Comparison of ENCODE assay signal across 10 cellular contexts in genomic region chr5:94577466-94578245, GRCh38. TPM values are rescaled to one million over a fixed set of nuclear protein-coding genes. Genes with fewer than 3 reads are reported as not detected.
DNase-seq lines count a peak whose midpoint lies in the region; ATAC-seq and TF ChIP-seq lines count a peak whose summit lies in the region.
"Had no signal": no experiment of that assay in that cellular context is flagged by ENCODE, and none has a peak within 500 bp of the region (broad histone marks: within the 10 kb centered on the region; RNA-seq: fewer than 3 reads in every experiment).

No MANE protein-coding gene starts in this region.

- peaks cover 55% of the 10 kb centered on the region for H3K4me1 Mint-ChIP-seq in activated CD4-positive, alpha-beta T cell treated with anti-CD3 and anti-CD28 coated beads, Interleukin-2, amount 10 ng/mL, durations not matched to agents 7 days and 5 days
- peaks cover 39% of the 10 kb centered on the region for H3K4me1 Mint-ChIP-seq in WTC11

- peak; percentile 22 for DNase-seq in activated CD4-positive, alpha-beta T cell treated with anti-CD3 and anti-CD28 coated beads, Interleukin-2, amount 10 ng/mL, durations not matched to agents 7 days and 5 days
- no peak for DNase-seq in activated CD4-positive, alpha-beta T cell treated with anti-CD3 and anti-CD28 coated beads for 48 hours
- DNase-seq in Jurkat, Clone E6-1 (ENCODE audit: low read depth, low spot score): peak; percentile 79
- no peak for DNase-seq in stimulated activated naive CD8-positive, alpha-beta T cell treated with anti-CD3 and anti-CD28 coated beads, Interleukin-15, Interleukin-2, amounts not matched to agents 100 U/mL and 50 U/mL, for 24 hours
- no peak for DNase-seq in DMS 273 (lab: John Stamatoyannopoulos, UW; ENCODE audit: unreplicated experiment)
- DNase-seq in SKM-1 (lab: John Stamatoyannopoulos, UW; ENCODE audit: unreplicated experiment): no peak
- DNase-seq in WTC11 (ENCODE audit: low spot score): no peak
- DNase-seq: NCI-H2107 had no signal

- H3K27me3 Mint-ChIP-seq in activated CD4-positive, alpha-beta T cell treated with anti-CD3 and anti-CD28 coated beads, Interleukin-2, amount 10 ng/mL, durations not matched to agents 7 days and 5 days: no peaks in the 10 kb centered on the region
- H3K27me3 Mint-ChIP-seq in WTC11 (ENCODE audit: low read depth): no peaks in the 10 kb centered on the region

- CTCF ChIA-PET in activated CD4-positive, alpha-beta T cell treated with anti-CD3 and anti-CD28 coated beads, Interleukin-2, amount 10 ng/mL, durations not matched to agents 7 days and 5 days (lab: Charles Lee): interaction anchor here (1.1 to 1.4 kb wide), 2 partner anchors 38 to 45 kb away, joined by 3 read pairs; no protein-coding TSS in a partner anchor
- CTCF ChIA-PET in WTC11 (lab: Charles Lee): no interaction called here

- H3K4me3 Mint-ChIP-seq in activated CD4-positive, alpha-beta T cell treated with anti-CD3 and anti-CD28 coated beads, Interleukin-2, amount 10 ng/mL, durations not matched to agents 7 days and 5 days: no peak overlapping the region
- H3K4me3 Mint-ChIP-seq in WTC11: no peak overlapping the region

- H3K27ac Mint-ChIP-seq in activated CD4-positive, alpha-beta T cell treated with anti-CD3 and anti-CD28 coated beads, Interleukin-2, amount 10 ng/mL, durations not matched to agents 7 days and 5 days: peak overlapping the region; percentile 79
- no peak overlapping the region for H3K27ac Mint-ChIP-seq in WTC11

- peak; percentile 70 for ATAC-seq in HG02642 (IDR thresholded peaks at IDR 0.05; ENCODE audit: poor library complexity, unreplicated experiment)
- ATAC-seq in stimulated activated naive CD8-positive, alpha-beta T cell treated with anti-CD3 and anti-CD28 coated beads, Interleukin-15, Interleukin-2, amounts not matched to agents 100 U/mL and 50 U/mL, for 24 hours: peak; percentile 23
- no peak for ATAC-seq in WTC11
- ATAC-seq: A549 had no signal

- POLR2A ChIA-PET in activated CD4-positive, alpha-beta T cell treated with anti-CD3 and anti-CD28 coated beads, Interleukin-2, amount 10 ng/mL, durations not matched to agents 7 days and 5 days (lab: Charles Lee): no interaction called here
- POLR2A ChIA-PET in WTC11 (lab: Charles Lee): no interaction called here

- no peak for TF ChIP-seq CTCF in WTC11 (IDR thresholded peaks at IDR 0.05)

- H3K4me3 ChIP-seq in Jurkat, Clone E6-1 (ENCODE audit: low read length): no peak overlapping the region
- H3K4me3 ChIP-seq: A549 had no signal

- H3K36me3 Mint-ChIP-seq in activated CD4-positive, alpha-beta T cell treated with anti-CD3 and anti-CD28 coated beads, Interleukin-2, amount 10 ng/mL, durations not matched to agents 7 days and 5 days (ENCODE audit: low read depth): peaks cover 20% of the 10 kb centered on the region
- H3K36me3 Mint-ChIP-seq in WTC11: no peaks in the 10 kb centered on the region

- H3K9me3 Mint-ChIP-seq in activated CD4-positive, alpha-beta T cell treated with anti-CD3 and anti-CD28 coated beads, Interleukin-2, amount 10 ng/mL, durations not matched to agents 7 days and 5 days: peaks cover 9% of the 10 kb centered on the region
- no peaks in the 10 kb centered on the region for H3K9me3 Mint-ChIP-seq in WTC11

TF ChIP-seq in WTC11, 78 proteins besides CTCF, POLR2A, EP300 and RAD21:
- TF ChIP-seq MYBL2 (CRISPR knock-in tag; IDR thresholded peaks at IDR 0.05): no peak
- no peak for TF ChIP-seq NFYB (CRISPR knock-in tag; conservative IDR thresholded peaks at IDR 0.05; ENCODE audit: low read depth)
- no peak for TF ChIP-seq IRF2 (CRISPR knock-in tag; IDR thresholded peaks at IDR 0.05; ENCODE audit: borderline replicate concordance, low read depth)
- TF ChIP-seq KAT7 (CRISPR knock-in tag; IDR thresholded peaks at IDR 0.05; ENCODE audit: borderline replicate concordance): no peak

RNA-seq across cellular contexts. Expression of gene KIAA0825, which starts 40.7 kb away (rescaled TPM):
- total RNA-seq in activated CD4-positive, alpha-beta T cell treated with anti-CD3 and anti-CD28 coated beads, Interleukin-2, amount 10 ng/mL, durations not matched to agents 7 days and 5 days: 1 to 10 TPM; 2.1 to 2.7 TPM
- polyA plus RNA-seq in Jurkat, Clone E6-1 (2012; ENCODE audit: insufficient read depth, insufficient read length): not detected
- total RNA-seq in WTC11 (2021): 1.3 to 1.6 TPM (median 1.5 TPM) in 3 replicates

RNA-seq across cellular contexts. Expression of gene SLF1, which starts 40.8 kb away (rescaled TPM):
- total RNA-seq in activated CD4-positive, alpha-beta T cell treated with anti-CD3 and anti-CD28 coated beads, Interleukin-2, amount 10 ng/mL, durations not matched to agents 7 days and 5 days: 10 to 100 TPM; 15.0 to 19.0 TPM
- 21.9 TPM for polyA plus RNA-seq in Jurkat, Clone E6-1 (2012; ENCODE audit: insufficient read depth, insufficient read length)
- 15.6 to 15.7 TPM (median 15.7 TPM) in 3 replicates for total RNA-seq in WTC11 (2021)

Comparison
In these comparisons a context has a peak if more than half of its experiments do, and no peak if none do; other contexts are left out.
1. DNase-seq: peak in activated CD4-positive, alpha-beta T cell treated with anti-CD3 and anti-CD28 coated beads, Interleukin-2, amount 10 ng/mL, durations not matched to agents 7 days and 5 days (single experiment) and Jurkat, Clone E6-1 (single experiment); none in activated CD4-positive, alpha-beta T cell treated with anti-CD3 and anti-CD28 coated beads for 48 hours (single experiment), stimulated activated naive CD8-positive, alpha-beta T cell treated with anti-CD3 and anti-CD28 coated beads, Interleukin-15, Interleukin-2, amounts not matched to agents 100 U/mL and 50 U/mL, for 24 hours (single experiment), DMS 273 (single experiment), SKM-1 (single experiment) and WTC11 (single experiment).